ENCODE assay signal across 15 cellular contexts in the genomic region with DNA sequence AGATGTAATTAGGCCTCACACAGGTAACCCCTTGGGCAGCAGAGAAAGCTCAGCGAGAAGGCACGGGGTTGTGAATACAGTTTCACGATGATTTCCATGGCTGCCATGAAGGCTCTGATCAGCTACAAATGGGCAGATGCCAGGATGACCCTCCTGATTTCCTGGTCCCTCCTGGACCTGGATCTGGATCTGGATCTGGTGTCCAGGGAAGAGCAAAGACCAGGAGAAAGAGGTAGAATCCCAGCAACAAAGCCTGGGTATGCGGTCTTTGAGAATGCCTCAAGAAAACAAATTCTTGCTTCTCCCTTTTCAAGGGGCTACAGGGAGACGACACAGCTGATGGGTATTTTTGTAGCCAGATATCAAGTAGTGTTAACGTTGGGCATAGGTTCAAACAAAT.
DNase-seq lines count a peak whose midpoint lies in the region; ATAC-seq, FAIRE-seq and TF ChIP-seq lines count a peak whose summit lies in the region.
"Had no signal": no experiment of that assay in that cellular context is flagged by ENCODE, and none has a peak within 500 bp of the region (broad histone marks: within the 10 kb centered on the region; RNA-seq: fewer than 3 reads in every experiment).

No MANE protein-coding gene starts in this region.

- POLR2A ChIA-PET in H1 (lab: Charles Lee; ENCODE audit: partially characterized antibody): no interaction called here

- no peak overlapping the region for H3K4me3 ChIP-seq in GM23338
- no peak overlapping the region for H3K4me3 ChIP-seq in HUES48 (ENCODE audit: low read depth, low read length)
- H3K4me3 ChIP-seq in H1 (ENCODE audit: extremely low read depth in 1 of 4, insufficient read depth in 2 of 4, low read depth in 3 of 4, low read length in 4 of 4): no peak overlapping the region
- no peak overlapping the region for H3K4me3 ChIP-seq in neural progenitor cell
- H3K4me3 ChIP-seq in transverse colon: no peak overlapping the region
- H3K4me3 ChIP-seq: BLaER1 treated with 17β-estradiol and CSF1 and Interleukin-3, amounts not matched to agents 10 nM and 100 nM had no signal

- H3K23ac ChIP-seq in H1 (ENCODE audit: insufficient read length): no peak overlapping the region

- H3K4me1 ChIP-seq in GM23338 (ENCODE audit: insufficient read depth) (peaks cover 32% of the 10 kb centered on the region), HUES48 (ENCODE audit: control insufficient read depth, insufficient read depth, low read length) (peaks cover 40% of the 10 kb centered on the region), H1 (replicated peaks in 1 of 4; ENCODE audit: control insufficient read depth in 3 of 4, insufficient read depth in 4 of 4, low read length in 3 of 4) (peaks cover 2 to 14% (median 8%) of the 10 kb centered on the region in 4 experiments; a peak in 4 of 7 replicates), neural progenitor cell (peaks cover 17% of the 10 kb centered on the region), transverse colon (no peaks in the 10 kb centered on the region)
- H3K4me1 ChIP-seq: BLaER1 treated with 17β-estradiol and CSF1 and Interleukin-3, amounts not matched to agents 10 nM and 100 nM had no signal

- no peaks in the 10 kb centered on the region for H3K9me3 Mint-ChIP-seq in GM23338
- no peaks in the 10 kb centered on the region for H3K9me3 Mint-ChIP-seq in neural progenitor cell
- H3K9me3 Mint-ChIP-seq: CD8-positive, alpha-beta T cell had no signal

- TF ChIP-seq POLR2A in H1 (IDR thresholded peaks at IDR 0.05; ENCODE audit: control extremely low read depth in 1 of 2, low read depth in 2 of 2, low read length in 2 of 2): no peak
- no peak for TF ChIP-seq POLR2A in transverse colon (IDR thresholded peaks at IDR 0.05)

- H3K36me3 Mint-ChIP-seq in GM23338 (ENCODE audit: low read depth) (no peaks in the 10 kb centered on the region), neural progenitor cell (no peaks in the 10 kb centered on the region), T-helper 17 cell (ENCODE audit: low read depth) (peaks cover 2% of the 10 kb centered on the region)
- H3K36me3 Mint-ChIP-seq: CD8-positive, alpha-beta T cell had no signal

- H3K9ac ChIP-seq in HUES48 (ENCODE audit: low read depth, low read length): peak overlapping the region; percentile 34; the same call in 1 of the 2 replicates
- H3K9ac ChIP-seq in H1 (replicated peaks in 1 of 4; ENCODE audit: extremely low read depth in 1 of 4, low read depth in 3 of 4, low read length in 3 of 4): no peak overlapping the region
- H3K9ac ChIP-seq in neural progenitor cell: no peak overlapping the region
- H3K9ac ChIP-seq: BLaER1 treated with 17β-estradiol and CSF1 and Interleukin-3, amounts not matched to agents 10 nM and 100 nM had no signal

- H3K23me2 ChIP-seq in H1 (ENCODE audit: low read depth, low read length): no peaks in the 10 kb centered on the region

- H4K20me1 ChIP-seq in GM23338 (replicated peaks; ENCODE audit: insufficient read depth) (no peaks in the 10 kb centered on the region), H1 (replicated peaks in 1 of 2; ENCODE audit: control insufficient read depth in 1 of 2, insufficient read depth in 2 of 2, low read length in 2 of 2) (no peaks in the 10 kb centered on the region), neural progenitor cell (ENCODE audit: low read depth) (no peaks in the 10 kb centered on the region)
- H4K20me1 ChIP-seq: BLaER1 treated with 17β-estradiol and CSF1 and Interleukin-3, amounts not matched to agents 10 nM and 100 nM had no signal

- H3K4me3 Mint-ChIP-seq in GM23338 (no peak overlapping the region), neural progenitor cell (no peak overlapping the region), T-helper 17 cell (no peak overlapping the region)
- H3K4me3 Mint-ChIP-seq: B cell; CD8-positive, alpha-beta T cell had no signal

- no peak for TF ChIP-seq EP300 in H1 (IDR thresholded peaks at IDR 0.05; ENCODE audit: borderline replicate concordance in 1 of 2, low read depth in 2 of 2, low read length in 2 of 2)
- TF ChIP-seq EP300 in transverse colon (IDR thresholded peaks at IDR 0.05; ENCODE audit: low read depth): no peak

- H3K79me2 ChIP-seq in GM23338 (replicated peaks; ENCODE audit: insufficient read depth) (no peaks in the 10 kb centered on the region), H1 (ENCODE audit: control insufficient read depth in 1 of 2, insufficient read depth in 2 of 2, low read length in 2 of 2) (no peaks in the 10 kb centered on the region), neural progenitor cell (ENCODE audit: low read depth) (no peaks in the 10 kb centered on the region)

- H3F3A ChIP-seq in GM23338 (replicated peaks; ENCODE audit: low read depth) (no peaks in the 10 kb centered on the region), neural progenitor cell (ENCODE audit: low read depth) (peaks cover 6% of the 10 kb centered on the region)

- H3K4me2 ChIP-seq in GM23338 (peak overlapping the region; percentile 57; the same call in 1 of the 2 replicates), H1 (ENCODE audit: insufficient read depth in 1 of 2, low read depth in 2 of 2, low read length in 2 of 2) (no peak overlapping the region; a peak in 1 of 4 replicates), neural progenitor cell (peak overlapping the region; percentile 1)
- H3K4me2 ChIP-seq: BLaER1 treated with 17β-estradiol and CSF1 and Interleukin-3, amounts not matched to agents 10 nM and 100 nM had no signal

- CTCF ChIA-PET in H1 (lab: Charles Lee; ENCODE audit: partially characterized antibody): interaction anchor here (0.7 to 3.0 kb wide), 9 partner anchors 11 to 545 kb away, joined by 3 to 17 read pairs (median 3); no protein-coding TSS in a partner anchor

- H3K9me3 ChIP-seq in HUES48 (ENCODE audit: control insufficient read depth, insufficient read depth, low read length) (no peaks in the 10 kb centered on the region), H1 (ENCODE audit: insufficient read depth in 2 of 2, low read depth in 1 of 2, low read length in 1 of 2) (no peaks in the 10 kb centered on the region), neural progenitor cell (ENCODE audit: low read depth) (no peaks in the 10 kb centered on the region), transverse colon (no peaks in the 10 kb centered on the region), T-helper 17 cell (ENCODE audit: control insufficient read depth, low read length, poor library complexity, severe bottlenecking) (no peaks in the 10 kb centered on the region)
- H3K9me3 ChIP-seq: BLaER1 treated with 17β-estradiol and CSF1 and Interleukin-3, amounts not matched to agents 10 nM and 100 nM had no signal

- no peak overlapping the region for H3K18ac ChIP-seq in H1 (ENCODE audit: extremely low read depth, low read length)

- no peak for TF ChIP-seq RAD21 in H1 (IDR thresholded peaks at IDR 0.05 in 1 of 2, conservative IDR thresholded peaks at IDR 0.05 in 1 of 2; ENCODE audit: low read depth in 2 of 2, low read length in 2 of 2)

- TF ChIP-seq CTCF in GM23338 (conservative IDR thresholded peaks at IDR 0.05; ENCODE audit: low read depth in 2 of 2) (no peak), H1 (IDR thresholded peaks at IDR 0.05; ENCODE audit: control extremely low read depth in 1 of 3, insufficient read depth in 1 of 3, low read depth in 1 of 3, low read length in 3 of 3) (no peak), neural progenitor cell (IDR thresholded peaks at IDR 0.05) (no peak), transverse colon (IDR thresholded peaks at IDR 0.05) (no peak)

- H3K27me3 Mint-ChIP-seq in GM23338 (ENCODE audit: insufficient read depth, low read depth, poor library complexity) (no peaks in the 10 kb centered on the region), neural progenitor cell (ENCODE audit: insufficient read depth, low read depth) (no peaks in the 10 kb centered on the region), T-helper 17 cell (peaks cover 68% of the 10 kb centered on the region)

- no peak overlapping the region for H3K14ac ChIP-seq in H1 (ENCODE audit: insufficient read length)

- no peak overlapping the region for H4K91ac ChIP-seq in H1 (replicated peaks; ENCODE audit: insufficient read length, low read length)

- H3K4me1 Mint-ChIP-seq in GM23338 (peaks cover 31% of the 10 kb centered on the region), neural progenitor cell (peaks cover 16% of the 10 kb centered on the region), T-helper 17 cell (peaks cover 12% of the 10 kb centered on the region)
- H3K4me1 Mint-ChIP-seq: B cell had no signal

- no peak overlapping the region for H2BK20ac ChIP-seq in H1 (ENCODE audit: low read length)

- H3K36me3 ChIP-seq in GM23338 (ENCODE audit: insufficient read depth) (no peaks in the 10 kb centered on the region), HUES48 (ENCODE audit: control insufficient read depth, insufficient read depth, low read length) (no peaks in the 10 kb centered on the region), H1 (ENCODE audit: control insufficient read depth in 2 of 4, insufficient read depth in 4 of 4, low read length in 3 of 4) (no peaks in the 10 kb centered on the region), neural progenitor cell (no peaks in the 10 kb centered on the region), transverse colon (no peaks in the 10 kb centered on the region)
- H3K36me3 ChIP-seq: BLaER1 treated with 17β-estradiol and CSF1 and Interleukin-3, amounts not matched to agents 10 nM and 100 nM had no signal

- no peak overlapping the region for H3K4ac ChIP-seq in H1 (replicated peaks; ENCODE audit: insufficient read length, low read depth, low read length)

- no peak overlapping the region for H2BK5ac ChIP-seq in H1 (ENCODE audit: low read depth, low read length)

- H3K79me1 ChIP-seq in H1 (ENCODE audit: low read depth, low read length): no peaks in the 10 kb centered on the region; the same call in 1 of the 2 replicates

- in situ Hi-C loops in transverse colon (cut with MboI; ENCODE audit: low pct_ligation_motif_present in 1 of 4, low pct_unique_long_range_greater_than_20kb in 1 of 4, low sequenced_read_pairs in 3 of 4): loop anchor here in 3 of 4 donors (10.0 to 25.0 kb wide), 2 partner anchors 466 to 469 kb away; no protein-coding TSS in a partner anchor

- H3K27me3 ChIP-seq in GM23338 (ENCODE audit: insufficient read depth) (no peaks in the 10 kb centered on the region), HUES48 (ENCODE audit: control insufficient read depth, insufficient read depth, low read length) (no peaks in the 10 kb centered on the region), H1 (replicated peaks in 1 of 4; ENCODE audit: control insufficient read depth in 3 of 4, extremely low read depth in 1 of 4, insufficient read depth in 3 of 4, low read length in 3 of 4) (no peaks in the 10 kb centered on the region), neural progenitor cell (no peaks in the 10 kb centered on the region), transverse colon (no peaks in the 10 kb centered on the region)
- H3K27me3 ChIP-seq: BLaER1 treated with 17β-estradiol and CSF1 and Interleukin-3, amounts not matched to agents 10 nM and 100 nM had no signal

- intact Hi-C loops in transverse colon (cut with DNase I; ENCODE audit: low total_unique reads): no loop called here

- H2BK12ac ChIP-seq in H1 (ENCODE audit: low read depth, low read length): peak overlapping the region; percentile 62

- WGBS in H1 (ENCODE audit: extremely low coverage in 1 of 2, insufficient coverage in 1 of 2, insufficient read length in 1 of 2, insufficient replicate concordance in 2 of 2, low coverage in 1 of 2, low lambda C conversion rate in 2 of 2, missing lambda C conversion rate in 1 of 2), 2 experiments: 86% methylated on average over 6 of the region's 6 CpGs; no CpG with 5 or more reads in 1 of the 2 experiments
- WGBS in transverse colon (ENCODE audit: low coverage in 1 of 2), 2 donors: 83 to 91% methylated on average over 1 to 6 of the region's 6 CpGs

- H3K27ac ChIP-seq in GM23338 (ENCODE audit: low read depth) (no peak overlapping the region; the same call in 1 of the 2 replicates), HUES48 (ENCODE audit: low read depth, low read length) (peak overlapping the region; percentile 59), H1 (ENCODE audit: low read depth, low read length) (peak overlapping the region; percentile 27; the same call in 1 of the 2 replicates), neural progenitor cell (no peak overlapping the region), transverse colon (no peak overlapping the region)
- H3K27ac ChIP-seq: BLaER1 treated with 17β-estradiol and CSF1 and Interleukin-3, amounts not matched to agents 10 nM and 100 nM had no signal

- H4K5ac ChIP-seq in H1 (ENCODE audit: insufficient read length, low read depth, low read length): no peak overlapping the region

- no peak overlapping the region; the same call in 1 of the 2 replicates for H2AK5ac ChIP-seq in H1 (ENCODE audit: low read depth, low read length)

- H3K27ac Mint-ChIP-seq in GM23338 (no peak overlapping the region), neural progenitor cell (no peak overlapping the region), T-helper 17 cell (no peak overlapping the region)
- H3K27ac Mint-ChIP-seq: B cell; CD8-positive, alpha-beta T cell had no signal

- no peak overlapping the region for H4K8ac ChIP-seq in H1 (ENCODE audit: extremely low read depth, insufficient read depth, low read length)

- peak; percentile 48 for FAIRE-seq in H1 (lab: Jason Lieb, UNC)

- ATAC-seq in GM23338 (peak; percentile 19; the same call in 2 of the 3 replicates), T-helper 17 cell (no peak)
- ATAC-seq: CD8-positive, alpha-beta T cell had no signal

- H2BK15ac ChIP-seq in H1 (ENCODE audit: low read length): no peak overlapping the region

- no peak overlapping the region for H3K56ac ChIP-seq in H1 (replicated peaks; ENCODE audit: insufficient read length, low read depth, low read length)

- no peak overlapping the region for H2BK120ac ChIP-seq in H1 (replicated peaks; ENCODE audit: low read depth, low read length)

- H3K9me2 ChIP-seq in GM23338 (ENCODE audit: insufficient read depth): no peaks in the 10 kb centered on the region

- H2AFZ ChIP-seq in GM23338: no peak overlapping the region
- peak overlapping the region; percentile 82; the same call in 1 of the 2 replicates for H2AFZ ChIP-seq in H1 (ENCODE audit: low read length)
- peak overlapping the region; percentile 23 for H2AFZ ChIP-seq in neural progenitor cell (replicated peaks)

- DNase-seq in GM23338 (ENCODE audit: low spot score): peak; percentile 10
- no peak for DNase-seq in H1 (ENCODE audit: low read depth in 1 of 2, low spot score in 2 of 2)
- no peak for DNase-seq in neural progenitor cell (ENCODE audit: low spot score)
- DNase-seq in transverse colon: no peak
- no peak for DNase-seq in NCI-H1436 (lab: John Stamatoyannopoulos, UW)
- no peak for DNase-seq in T-helper 17 cell
- DNase-seq: Calu3; CD8-positive, alpha-beta T cell; DMS79 treated with DMSO at 0.1 percent for 48 hours; GF-D8; H7; KG1 had no signal

Comparison
In these comparisons a context has a peak if more than half of its experiments do, and no peak if none do; other contexts are left out.
1. H3K27ac ChIP-seq: peak in HUES48 (single experiment) and H1 (single experiment); none in GM23338 (single experiment), neural progenitor cell (single experiment) and transverse colon (0 of 4).
2. H3K4me2 ChIP-seq: peak in GM23338 (single experiment) and neural progenitor cell (single experiment); none in H1 (0 of 2).